In the genomic region with DNA sequence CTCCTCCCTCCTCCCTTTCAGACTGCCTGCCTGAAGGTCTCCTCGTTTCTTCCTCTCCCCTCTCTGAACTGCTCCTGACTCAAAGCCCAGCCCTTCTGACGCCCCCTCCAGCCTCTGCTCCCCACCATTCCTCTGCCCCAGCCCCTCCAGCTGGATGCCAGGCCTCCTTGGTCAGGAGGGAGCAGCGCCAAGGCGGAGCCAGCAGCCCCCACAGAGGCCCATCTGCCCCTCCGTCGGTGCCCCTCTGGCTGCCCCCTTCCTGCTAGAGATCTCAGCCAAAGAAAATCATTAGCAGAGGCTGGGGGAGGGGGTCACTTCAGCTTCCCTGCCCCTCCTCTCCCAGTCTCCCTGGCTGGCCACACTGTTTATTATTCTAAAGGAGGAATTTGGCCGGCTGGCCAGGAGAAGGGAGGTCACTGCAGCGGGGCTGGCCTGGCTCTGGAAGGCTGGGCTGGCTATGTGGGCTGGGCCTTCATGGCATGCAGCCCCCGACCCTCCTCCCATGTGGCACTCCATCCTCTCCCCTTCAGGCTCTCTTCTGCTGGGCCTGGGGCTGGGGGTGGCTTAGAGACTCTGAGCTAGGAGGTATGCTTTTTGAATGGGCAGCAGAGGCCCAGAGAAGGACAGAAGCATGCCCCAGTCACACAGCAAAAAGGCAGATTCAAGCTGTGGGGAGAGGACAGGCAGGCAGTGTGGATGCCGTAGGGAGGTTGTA, we compare ENCODE assay signal across 1 cellular context.
TF ChIP-seq lines count a peak whose summit lies in the region.

No MANE protein-coding gene starts in this region.

TF ChIP-seq in HepG2, 621 proteins besides CTCF, POLR2A, EP300 and RAD21 (continued from another document and continues in another):
- TF ChIP-seq, protein P1, sequence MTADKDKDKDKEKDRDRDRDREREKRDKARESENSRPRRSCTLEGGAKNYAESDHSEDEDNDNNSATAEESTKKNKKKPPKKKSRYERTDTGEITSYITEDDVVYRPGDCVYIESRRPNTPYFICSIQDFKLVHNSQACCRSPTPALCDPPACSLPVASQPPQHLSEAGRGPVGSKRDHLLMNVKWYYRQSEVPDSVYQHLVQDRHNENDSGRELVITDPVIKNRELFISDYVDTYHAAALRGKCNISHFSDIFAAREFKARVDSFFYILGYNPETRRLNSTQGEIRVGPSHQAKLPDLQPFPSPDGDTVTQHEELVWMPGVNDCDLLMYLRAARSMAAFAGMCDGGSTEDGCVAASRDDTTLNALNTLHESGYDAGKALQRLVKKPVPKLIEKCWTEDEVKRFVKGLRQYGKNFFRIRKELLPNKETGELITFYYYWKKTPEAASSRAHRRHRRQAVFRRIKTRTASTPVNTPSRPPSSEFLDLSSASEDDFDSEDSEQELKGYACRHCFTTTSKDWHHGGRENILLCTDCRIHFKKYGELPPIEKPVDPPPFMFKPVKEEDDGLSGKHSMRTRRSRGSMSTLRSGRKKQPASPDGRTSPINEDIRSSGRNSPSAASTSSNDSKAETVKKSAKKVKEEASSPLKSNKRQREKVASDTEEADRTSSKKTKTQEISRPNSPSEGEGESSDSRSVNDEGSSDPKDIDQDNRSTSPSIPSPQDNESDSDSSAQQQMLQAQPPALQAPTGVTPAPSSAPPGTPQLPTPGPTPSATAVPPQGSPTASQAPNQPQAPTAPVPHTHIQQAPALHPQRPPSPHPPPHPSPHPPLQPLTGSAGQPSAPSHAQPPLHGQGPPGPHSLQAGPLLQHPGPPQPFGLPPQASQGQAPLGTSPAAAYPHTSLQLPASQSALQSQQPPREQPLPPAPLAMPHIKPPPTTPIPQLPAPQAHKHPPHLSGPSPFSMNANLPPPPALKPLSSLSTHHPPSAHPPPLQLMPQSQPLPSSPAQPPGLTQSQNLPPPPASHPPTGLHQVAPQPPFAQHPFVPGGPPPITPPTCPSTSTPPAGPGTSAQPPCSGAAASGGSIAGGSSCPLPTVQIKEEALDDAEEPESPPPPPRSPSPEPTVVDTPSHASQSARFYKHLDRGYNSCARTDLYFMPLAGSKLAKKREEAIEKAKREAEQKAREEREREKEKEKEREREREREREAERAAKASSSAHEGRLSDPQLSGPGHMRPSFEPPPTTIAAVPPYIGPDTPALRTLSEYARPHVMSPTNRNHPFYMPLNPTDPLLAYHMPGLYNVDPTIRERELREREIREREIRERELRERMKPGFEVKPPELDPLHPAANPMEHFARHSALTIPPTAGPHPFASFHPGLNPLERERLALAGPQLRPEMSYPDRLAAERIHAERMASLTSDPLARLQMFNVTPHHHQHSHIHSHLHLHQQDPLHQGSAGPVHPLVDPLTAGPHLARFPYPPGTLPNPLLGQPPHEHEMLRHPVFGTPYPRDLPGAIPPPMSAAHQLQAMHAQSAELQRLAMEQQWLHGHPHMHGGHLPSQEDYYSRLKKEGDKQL (CRISPR knock-in tag; IDR thresholded peaks at IDR 0.05; ENCODE audit: low read depth): no peak; the same call in 1 of the 2 replicates
- no peak for TF ChIP-seq ELF3 (CRISPR knock-in tag; IDR thresholded peaks at IDR 0.05)
- no peak for TF ChIP-seq CEBPG (CRISPR knock-in tag; IDR thresholded peaks at IDR 0.05)
- no peak for TF ChIP-seq PPARG (CRISPR knock-in tag; conservative IDR thresholded peaks at IDR 0.05)
- no peak for TF ChIP-seq SNAI1 (CRISPR knock-in tag; IDR thresholded peaks at IDR 0.05; ENCODE audit: borderline replicate concordance)
- no peak for TF ChIP-seq PAF1 (CRISPR knock-in tag; IDR thresholded peaks at IDR 0.05)
- TF ChIP-seq ZFP90 (CRISPR knock-in tag; IDR thresholded peaks at IDR 0.05; ENCODE audit: borderline replicate concordance): no peak
- TF ChIP-seq ZNF335 (CRISPR knock-in tag; IDR thresholded peaks at IDR 0.05): no peak
- no peak for TF ChIP-seq TSC22D2 (CRISPR knock-in tag; IDR thresholded peaks at IDR 0.05; ENCODE audit: borderline replicate concordance)
- TF ChIP-seq, protein P2, sequence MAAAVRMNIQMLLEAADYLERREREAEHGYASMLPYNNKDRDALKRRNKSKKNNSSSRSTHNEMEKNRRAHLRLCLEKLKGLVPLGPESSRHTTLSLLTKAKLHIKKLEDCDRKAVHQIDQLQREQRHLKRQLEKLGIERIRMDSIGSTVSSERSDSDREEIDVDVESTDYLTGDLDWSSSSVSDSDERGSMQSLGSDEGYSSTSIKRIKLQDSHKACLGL (CRISPR knock-in tag; IDR thresholded peaks at IDR 0.05): no peak
- TF ChIP-seq ZNF44 (CRISPR knock-in tag; IDR thresholded peaks at IDR 0.05): no peak
- no peak for TF ChIP-seq KDM6A (CRISPR knock-in tag; IDR thresholded peaks at IDR 0.05; ENCODE audit: low read depth)
- no peak for TF ChIP-seq SOX13 (IDR thresholded peaks at IDR 0.05)
- TF ChIP-seq SOX13 (CRISPR knock-in tag; conservative IDR thresholded peaks at IDR 0.05 in 1 of 2, IDR thresholded peaks at IDR 0.05 in 1 of 2): peak in 1 of 2 experiments; percentile 61; a peak in 1 of 4 replicates
- TF ChIP-seq, protein P3, sequence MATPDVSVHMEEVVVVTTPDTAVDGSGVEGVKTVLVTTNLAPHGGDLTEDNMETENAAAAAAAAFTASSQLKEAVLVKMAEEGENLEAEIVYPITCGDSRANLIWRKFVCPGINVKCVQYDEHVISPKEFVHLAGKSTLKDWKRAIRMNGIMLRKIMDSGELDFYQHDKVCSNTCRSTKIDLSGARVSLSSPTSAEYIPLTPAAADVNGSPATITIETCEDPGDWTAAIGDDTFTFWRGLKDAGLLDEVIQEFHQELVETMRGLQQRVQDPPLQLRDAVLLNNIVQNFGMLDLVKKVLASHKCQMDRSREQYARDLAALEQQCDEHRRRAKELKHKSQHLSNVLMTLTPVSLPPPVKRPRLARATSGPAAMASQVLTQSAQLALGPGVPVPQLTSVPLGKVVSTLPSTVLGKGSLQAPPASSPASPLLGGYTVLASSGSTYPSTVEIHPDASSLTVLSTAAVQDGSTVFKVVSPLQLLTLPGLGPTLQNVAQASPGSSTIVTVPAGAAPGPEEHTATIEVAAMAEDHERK (CRISPR knock-in tag; IDR thresholded peaks at IDR 0.05; ENCODE audit: low read depth): no peak
- no peak for TF ChIP-seq NFIC (IDR thresholded peaks at IDR 0.05; ENCODE audit: low read length)
- no peak for TF ChIP-seq CREB1 (IDR thresholded peaks at IDR 0.05)
- no peak for TF ChIP-seq CREB1 (CRISPR knock-in tag; IDR thresholded peaks at IDR 0.05)
- TF ChIP-seq NR2C2 (CRISPR knock-in tag; IDR thresholded peaks at IDR 0.05; ENCODE audit: borderline replicate concordance): no peak
- TF ChIP-seq, protein P4, sequence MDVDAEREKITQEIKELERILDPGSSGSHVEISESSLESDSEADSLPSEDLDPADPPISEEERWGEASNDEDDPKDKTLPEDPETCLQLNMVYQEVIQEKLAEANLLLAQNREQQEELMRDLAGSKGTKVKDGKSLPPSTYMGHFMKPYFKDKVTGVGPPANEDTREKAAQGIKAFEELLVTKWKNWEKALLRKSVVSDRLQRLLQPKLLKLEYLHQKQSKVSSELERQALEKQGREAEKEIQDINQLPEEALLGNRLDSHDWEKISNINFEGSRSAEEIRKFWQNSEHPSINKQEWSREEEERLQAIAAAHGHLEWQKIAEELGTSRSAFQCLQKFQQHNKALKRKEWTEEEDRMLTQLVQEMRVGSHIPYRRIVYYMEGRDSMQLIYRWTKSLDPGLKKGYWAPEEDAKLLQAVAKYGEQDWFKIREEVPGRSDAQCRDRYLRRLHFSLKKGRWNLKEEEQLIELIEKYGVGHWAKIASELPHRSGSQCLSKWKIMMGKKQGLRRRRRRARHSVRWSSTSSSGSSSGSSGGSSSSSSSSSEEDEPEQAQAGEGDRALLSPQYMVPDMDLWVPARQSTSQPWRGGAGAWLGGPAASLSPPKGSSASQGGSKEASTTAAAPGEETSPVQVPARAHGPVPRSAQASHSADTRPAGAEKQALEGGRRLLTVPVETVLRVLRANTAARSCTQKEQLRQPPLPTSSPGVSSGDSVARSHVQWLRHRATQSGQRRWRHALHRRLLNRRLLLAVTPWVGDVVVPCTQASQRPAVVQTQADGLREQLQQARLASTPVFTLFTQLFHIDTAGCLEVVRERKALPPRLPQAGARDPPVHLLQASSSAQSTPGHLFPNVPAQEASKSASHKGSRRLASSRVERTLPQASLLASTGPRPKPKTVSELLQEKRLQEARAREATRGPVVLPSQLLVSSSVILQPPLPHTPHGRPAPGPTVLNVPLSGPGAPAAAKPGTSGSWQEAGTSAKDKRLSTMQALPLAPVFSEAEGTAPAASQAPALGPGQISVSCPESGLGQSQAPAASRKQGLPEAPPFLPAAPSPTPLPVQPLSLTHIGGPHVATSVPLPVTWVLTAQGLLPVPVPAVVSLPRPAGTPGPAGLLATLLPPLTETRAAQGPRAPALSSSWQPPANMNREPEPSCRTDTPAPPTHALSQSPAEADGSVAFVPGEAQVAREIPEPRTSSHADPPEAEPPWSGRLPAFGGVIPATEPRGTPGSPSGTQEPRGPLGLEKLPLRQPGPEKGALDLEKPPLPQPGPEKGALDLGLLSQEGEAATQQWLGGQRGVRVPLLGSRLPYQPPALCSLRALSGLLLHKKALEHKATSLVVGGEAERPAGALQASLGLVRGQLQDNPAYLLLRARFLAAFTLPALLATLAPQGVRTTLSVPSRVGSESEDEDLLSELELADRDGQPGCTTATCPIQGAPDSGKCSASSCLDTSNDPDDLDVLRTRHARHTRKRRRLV (CRISPR knock-in tag; IDR thresholded peaks at IDR 0.05): no peak
- no peak for TF ChIP-seq JUNB (CRISPR knock-in tag; IDR thresholded peaks at IDR 0.05; ENCODE audit: borderline replicate concordance)
- TF ChIP-seq GFI1 (CRISPR knock-in tag; IDR thresholded peaks at IDR 0.05; ENCODE audit: borderline replicate concordance): peak; percentile 43; the same call in 1 of the 2 replicates
- no peak for TF ChIP-seq PHB2 (IDR thresholded peaks at IDR 0.05; ENCODE audit: partially characterized antibody)
- no peak for TF ChIP-seq CCAR2 (optimal IDR thresholded peaks at IDR 0.05; ENCODE audit: low read depth, low read length)
- no peak for TF ChIP-seq SRF (IDR thresholded peaks at IDR 0.05; ENCODE audit: low read depth, low read length)
- TF ChIP-seq KDM1A (CRISPR knock-in tag; IDR thresholded peaks at IDR 0.05): peak; percentile 80; the same call in 1 of the 2 replicates
- no peak; the same call in 1 of the 2 replicates for TF ChIP-seq HMG20A (CRISPR knock-in tag; IDR thresholded peaks at IDR 0.05; ENCODE audit: borderline replicate concordance)
- peak; percentile 54 for TF ChIP-seq FOSL2 (CRISPR knock-in tag; IDR thresholded peaks at IDR 0.05)
- no peak for TF ChIP-seq PAWR (CRISPR knock-in tag; IDR thresholded peaks at IDR 0.05; ENCODE audit: borderline replicate concordance)
- TF ChIP-seq, protein P5, sequence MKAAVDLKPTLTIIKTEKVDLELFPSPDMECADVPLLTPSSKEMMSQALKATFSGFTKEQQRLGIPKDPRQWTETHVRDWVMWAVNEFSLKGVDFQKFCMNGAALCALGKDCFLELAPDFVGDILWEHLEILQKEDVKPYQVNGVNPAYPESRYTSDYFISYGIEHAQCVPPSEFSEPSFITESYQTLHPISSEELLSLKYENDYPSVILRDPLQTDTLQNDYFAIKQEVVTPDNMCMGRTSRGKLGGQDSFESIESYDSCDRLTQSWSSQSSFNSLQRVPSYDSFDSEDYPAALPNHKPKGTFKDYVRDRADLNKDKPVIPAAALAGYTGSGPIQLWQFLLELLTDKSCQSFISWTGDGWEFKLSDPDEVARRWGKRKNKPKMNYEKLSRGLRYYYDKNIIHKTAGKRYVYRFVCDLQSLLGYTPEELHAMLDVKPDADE (CRISPR knock-in tag; IDR thresholded peaks at IDR 0.05): no peak
- TF ChIP-seq SAFB2 (CRISPR knock-in tag; IDR thresholded peaks at IDR 0.05; ENCODE audit: borderline replicate concordance, low read depth): no peak
- TF ChIP-seq MTF1 (CRISPR knock-in tag; IDR thresholded peaks at IDR 0.05): no peak
- peak; percentile 77 for TF ChIP-seq RBFOX2 (IDR thresholded peaks at IDR 0.05; ENCODE audit: low read depth, low read length)
- TF ChIP-seq ZNF7 (CRISPR knock-in tag; IDR thresholded peaks at IDR 0.05): no peak
- TF ChIP-seq KDM5A (IDR thresholded peaks at IDR 0.05; ENCODE audit: borderline replicate concordance, low read length): no peak; the same call in 1 of the 2 replicates
- no peak for TF ChIP-seq SIX1 (CRISPR knock-in tag; IDR thresholded peaks at IDR 0.05; ENCODE audit: borderline replicate concordance)
- no peak for TF ChIP-seq ZNF343 (CRISPR knock-in tag; IDR thresholded peaks at IDR 0.05)
- no peak for TF ChIP-seq ZNF431 (CRISPR knock-in tag; IDR thresholded peaks at IDR 0.05; ENCODE audit: borderline replicate concordance, low read depth)
- TF ChIP-seq ZNF746 (CRISPR knock-in tag; IDR thresholded peaks at IDR 0.05): peak; percentile 82; the same call in 1 of the 2 replicates
- no peak for TF ChIP-seq ZNF430 (CRISPR knock-in tag; IDR thresholded peaks at IDR 0.05)
- no peak for TF ChIP-seq ZSCAN30 (CRISPR knock-in tag; IDR thresholded peaks at IDR 0.05)
- TF ChIP-seq PHF20 (CRISPR knock-in tag; IDR thresholded peaks at IDR 0.05): no peak
- TF ChIP-seq EHMT2 (IDR thresholded peaks at IDR 0.05; ENCODE audit: borderline replicate concordance, low read depth, low read length): no peak
- TF ChIP-seq, protein P6, sequence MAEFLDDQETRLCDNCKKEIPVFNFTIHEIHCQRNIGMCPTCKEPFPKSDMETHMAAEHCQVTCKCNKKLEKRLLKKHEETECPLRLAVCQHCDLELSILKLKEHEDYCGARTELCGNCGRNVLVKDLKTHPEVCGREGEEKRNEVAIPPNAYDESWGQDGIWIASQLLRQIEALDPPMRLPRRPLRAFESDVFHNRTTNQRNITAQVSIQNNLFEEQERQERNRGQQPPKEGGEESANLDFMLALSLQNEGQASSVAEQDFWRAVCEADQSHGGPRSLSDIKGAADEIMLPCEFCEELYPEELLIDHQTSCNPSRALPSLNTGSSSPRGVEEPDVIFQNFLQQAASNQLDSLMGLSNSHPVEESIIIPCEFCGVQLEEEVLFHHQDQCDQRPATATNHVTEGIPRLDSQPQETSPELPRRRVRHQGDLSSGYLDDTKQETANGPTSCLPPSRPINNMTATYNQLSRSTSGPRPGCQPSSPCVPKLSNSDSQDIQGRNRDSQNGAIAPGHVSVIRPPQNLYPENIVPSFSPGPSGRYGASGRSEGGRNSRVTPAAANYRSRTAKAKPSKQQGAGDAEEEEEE (CRISPR knock-in tag; IDR thresholded peaks at IDR 0.05; ENCODE audit: borderline replicate concordance): no peak
- peak; percentile 73 for TF ChIP-seq TBX2 (CRISPR knock-in tag; IDR thresholded peaks at IDR 0.05; ENCODE audit: borderline replicate concordance)
- TF ChIP-seq, protein P7, sequence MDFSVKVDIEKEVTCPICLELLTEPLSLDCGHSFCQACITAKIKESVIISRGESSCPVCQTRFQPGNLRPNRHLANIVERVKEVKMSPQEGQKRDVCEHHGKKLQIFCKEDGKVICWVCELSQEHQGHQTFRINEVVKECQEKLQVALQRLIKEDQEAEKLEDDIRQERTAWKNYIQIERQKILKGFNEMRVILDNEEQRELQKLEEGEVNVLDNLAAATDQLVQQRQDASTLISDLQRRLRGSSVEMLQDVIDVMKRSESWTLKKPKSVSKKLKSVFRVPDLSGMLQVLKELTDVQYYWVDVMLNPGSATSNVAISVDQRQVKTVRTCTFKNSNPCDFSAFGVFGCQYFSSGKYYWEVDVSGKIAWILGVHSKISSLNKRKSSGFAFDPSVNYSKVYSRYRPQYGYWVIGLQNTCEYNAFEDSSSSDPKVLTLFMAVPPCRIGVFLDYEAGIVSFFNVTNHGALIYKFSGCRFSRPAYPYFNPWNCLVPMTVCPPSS (IDR thresholded peaks at IDR 0.05): no peak
- no peak for TF ChIP-seq ZNF557 (CRISPR knock-in tag; IDR thresholded peaks at IDR 0.05)
- no peak for TF ChIP-seq AKAP8 (CRISPR knock-in tag; IDR thresholded peaks at IDR 0.05)
